25 cellular contexts compared by ENCODE assay signal in the genomic region with DNA sequence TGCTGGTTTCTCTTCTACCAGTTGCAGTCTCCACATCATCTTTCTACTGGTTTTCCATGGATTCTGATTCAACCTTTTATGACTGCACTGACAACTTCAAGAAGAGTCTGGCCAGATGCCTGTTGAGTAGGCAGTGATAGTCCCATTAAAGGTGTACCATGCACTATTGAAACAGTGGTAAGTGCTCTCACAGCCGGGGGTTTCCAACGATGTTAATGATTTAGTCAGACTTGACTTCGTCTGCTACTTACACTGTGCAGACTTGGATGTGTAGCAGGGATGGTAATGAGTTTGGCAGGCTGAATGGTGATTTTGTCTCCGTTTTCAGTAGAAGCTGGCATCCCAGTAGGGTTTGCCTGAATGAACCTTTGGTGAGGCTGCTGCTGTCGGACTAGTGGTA.
"Had no signal": no experiment of that assay in that cellular context is flagged by ENCODE, and none has a peak within 500 bp of the region (broad histone marks: within the 10 kb centered on the region; RNA-seq: fewer than 3 reads in every experiment).

No MANE protein-coding gene starts in this region.

- H3K4me1 ChIP-seq: esophagus muscularis mucosa, foreskin keratinocyte, gastroesophageal sphincter, heart left ventricle, left lung, neural progenitor cell, parathyroid adenoma, right lobe of liver, tibial nerve, upper lobe of left lung had no signal

- ATAC-seq: foreskin keratinocyte; gastroesophageal sphincter; heart left ventricle; left cardiac atrium; left lung; naive thymus-derived CD4-positive, alpha-beta T cell; right lobe of liver; stimulated activated naive B cell treated with anti-CD40 and anti-IgM and Interleukin-4, amounts not matched to agents 10 μg/mL and 1 μg/mL and 100 μg/mL, for 72 hours had no signal

- H3K9ac ChIP-seq: neural progenitor cell, parathyroid adenoma had no signal

- H3K27me3 ChIP-seq: esophagus muscularis mucosa, foreskin keratinocyte, gastroesophageal sphincter, hepatocyte, left lung, neural progenitor cell, upper lobe of left lung had no signal

- H3K27ac ChIP-seq: esophagus muscularis mucosa, foreskin keratinocyte, gastroesophageal sphincter, heart left ventricle, hepatocyte, left lung, neural progenitor cell, parathyroid adenoma, right lobe of liver, thoracic aorta, tibial nerve, upper lobe of left lung had no signal

- DNase-seq: dermis blood vessel endothelial cell; effector memory CD4-positive, alpha-beta T cell; foreskin keratinocyte; heart left ventricle; kidney; left cardiac atrium; left lung; mesenchymal stem cell; midbrain; naive thymus-derived CD4-positive, alpha-beta T cell; right lobe of liver; small intestine; stimulated activated CD4-positive, alpha-beta T cell treated with anti-CD3 and anti-CD28 coated beads, Interleukin-15, amount 100 ng/mL, for 24 hours; stimulated activated CD4-positive, alpha-beta T cell treated with anti-CD3 and anti-CD28 coated beads, Interleukin-2, amount 100 ng/mL, for 48 hours; stimulated activated naive B cell treated with anti-CD40 and anti-IgM and Interleukin-4, amounts not matched to agents 10 μg/mL and 1 μg/mL and 100 μg/mL, for 72 hours; upper lobe of left lung had no signal

- H2AFZ ChIP-seq: hepatocyte, neural progenitor cell, parathyroid adenoma had no signal

- FAIRE-seq: endothelial cell of umbilical vein, kidney, urothelium cell line had no signal

- H3K9me3 ChIP-seq: esophagus muscularis mucosa, gastroesophageal sphincter, heart left ventricle, left lung, right lobe of liver, thoracic aorta, tibial nerve, upper lobe of left lung had no signal

- H3K36me3 ChIP-seq: esophagus muscularis mucosa, gastroesophageal sphincter, heart left ventricle, left lung, neural progenitor cell, right lobe of liver, thoracic aorta, tibial nerve, upper lobe of left lung had no signal

- H3K4me3 ChIP-seq: esophagus muscularis mucosa, gastroesophageal sphincter, heart left ventricle, hepatocyte, left lung, neural progenitor cell, right lobe of liver, thoracic aorta, tibial nerve, upper lobe of left lung had no signal

- H3K4me2 ChIP-seq: hepatocyte, neural progenitor cell had no signal

- H3K79me2 ChIP-seq: hepatocyte, parathyroid adenoma had no signal
